ENCODE assay signal across 14 cellular contexts in the genomic region with DNA sequence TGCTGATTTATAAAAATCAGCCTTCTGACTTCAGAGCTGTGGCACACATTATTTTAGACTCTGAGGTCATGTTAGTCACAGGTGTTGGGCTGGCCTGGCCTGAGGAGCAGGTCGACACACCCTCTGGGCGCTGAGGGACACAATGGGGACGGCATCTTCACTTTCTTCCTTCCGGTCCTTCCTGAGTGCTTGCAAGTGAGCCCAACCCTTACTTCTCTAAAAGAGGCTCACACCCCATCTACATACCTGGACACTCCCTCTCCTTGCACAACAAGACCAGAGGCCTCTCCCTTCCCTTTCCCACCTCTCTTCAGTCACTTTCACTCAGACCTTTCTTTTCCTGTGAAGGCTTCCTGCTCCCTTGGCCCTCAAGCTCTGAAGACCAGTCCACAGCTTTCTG.
A peak's percentile ranks its signal among the peaks of the same experiment; 100 is the strongest.
DNase-seq lines count a peak whose midpoint lies in the region; ATAC-seq and TF ChIP-seq lines count a peak whose summit lies in the region.
"Had no signal": no experiment of that assay in that cellular context is flagged by ENCODE, and none has a peak within 500 bp of the region (broad histone marks: within the 10 kb centered on the region; RNA-seq: fewer than 3 reads in every experiment).

No MANE protein-coding gene starts in this region.

- H3K36me3 ChIP-seq in HCT116 (ENCODE audit: control insufficient read depth in 1 of 2, insufficient read depth in 2 of 2, low read length in 2 of 2) (no peaks in the 10 kb centered on the region), OCI-LY3 (replicated peaks; ENCODE audit: low read depth, low read length) (no peaks in the 10 kb centered on the region), prostate gland (no peaks in the 10 kb centered on the region), SJCRH30 (no peaks in the 10 kb centered on the region), brain microvascular endothelial cell (replicated peaks) (no peaks in the 10 kb centered on the region)
- H3K36me3 ChIP-seq: suprapubic skin had no signal

- no peaks in the 10 kb centered on the region for H3K27me3 Mint-ChIP-seq in central memory CD8-positive, alpha-beta T cell
- H3K27me3 Mint-ChIP-seq in glutamatergic neuron (ENCODE audit: unreplicated experiment) = peaks cover 4% of the 10 kb centered on the region
- H3K27me3 Mint-ChIP-seq in activated T-helper 1 cell treated with anti-CD3 and anti-CD28 coated beads, Interleukin-12 subunit alpha, Interleukin-12 subunit beta, Interleukin-2, Interleukin-4 antibody, amounts not matched to agents 30 ng/mL and 10 ng/mL and 1 ng/mL, durations not matched to agents 14 hours and 24 hours and 36 hours (ENCODE audit: insufficient read depth) = no peaks in the 10 kb centered on the region

- in situ Hi-C loops in brain microvascular endothelial cell (cut with HindIII; ENCODE audit: low pct_ligation_motif_present, low sequenced_read_pairs) = no loop called here

- H3K9me3 ChIP-seq in HCT116 (ENCODE audit: control insufficient read depth in 1 of 2, insufficient read depth in 1 of 2, low read depth in 1 of 2, low read length in 2 of 2) = peaks cover 0 to 1% of the 10 kb centered on the region in 2 experiments; a peak in 1 of 4 replicates
- no peaks in the 10 kb centered on the region for H3K9me3 ChIP-seq in OCI-LY3 (ENCODE audit: insufficient read depth, low read length)
- no peaks in the 10 kb centered on the region for H3K9me3 ChIP-seq in prostate gland
- no peaks in the 10 kb centered on the region for H3K9me3 ChIP-seq in SJCRH30 (replicated peaks)
- H3K9me3 ChIP-seq: suprapubic skin had no signal

- H3K27me3 ChIP-seq in HCT116 (ENCODE audit: insufficient read depth, low read length) (no peaks in the 10 kb centered on the region), OCI-LY3 (ENCODE audit: low read depth, low read length) (no peaks in the 10 kb centered on the region), prostate gland (replicated peaks; ENCODE audit: insufficient read depth) (no peaks in the 10 kb centered on the region), SJCRH30 (no peaks in the 10 kb centered on the region), brain microvascular endothelial cell (replicated peaks) (no peaks in the 10 kb centered on the region)
- H3K27me3 ChIP-seq: suprapubic skin had no signal

- no peak overlapping the region for H3K4me3 Mint-ChIP-seq in central memory CD8-positive, alpha-beta T cell
- H3K4me3 Mint-ChIP-seq in glutamatergic neuron (ENCODE audit: unreplicated experiment) = no peak overlapping the region
- no peak overlapping the region for H3K4me3 Mint-ChIP-seq in activated T-helper 1 cell treated with anti-CD3 and anti-CD28 coated beads, Interleukin-12 subunit alpha, Interleukin-12 subunit beta, Interleukin-2, Interleukin-4 antibody, amounts not matched to agents 30 ng/mL and 10 ng/mL and 1 ng/mL, durations not matched to agents 14 hours and 24 hours and 36 hours

- CTCF ChIA-PET in HCT116 (lab: Charles Lee) = no interaction called here

- H3K9ac ChIP-seq in HCT116 (ENCODE audit: low read length) (no peak overlapping the region), OCI-LY3 (ENCODE audit: low read length) (no peak overlapping the region)

- RAD21 ChIA-PET in HCT116 (lab: Charles Lee; ENCODE audit: low non-redundant PET in 1 of 2, low total read pairs in 2 of 2, uncharacterized antibody in 2 of 2, unreplicated experiment in 2 of 2) = no interaction called here

- H4K20me1 ChIP-seq in HCT116 (ENCODE audit: insufficient read depth) = no peaks in the 10 kb centered on the region
- no peaks in the 10 kb centered on the region for H4K20me1 ChIP-seq in OCI-LY3 (ENCODE audit: insufficient read depth, low read length)

- TF ChIP-seq POLR2A in HCT116 (IDR thresholded peaks at IDR 0.05; ENCODE audit: borderline replicate concordance, extremely low read depth, insufficient read depth, insufficient read length) (no peak), prostate gland (IDR thresholded peaks at IDR 0.05) (peak; percentile 25)

- no TSS peak for BruUV-seq in HCT116 (replicated peaks; lab: Mats Ljungman, UMichigan)

- H3K9me2 ChIP-seq in HCT116 (ENCODE audit: insufficient read depth) = no peaks in the 10 kb centered on the region

- H3K27ac ChIP-seq in HCT116 (ENCODE audit: low read depth, low read length) (no peak overlapping the region), OCI-LY3 (ENCODE audit: low read length) (no peak overlapping the region; the same call in 1 of the 2 replicates), prostate gland (no peak overlapping the region), SJCRH30 (no peak overlapping the region), brain microvascular endothelial cell (no peak overlapping the region)
- H3K27ac ChIP-seq: psoas muscle, suprapubic skin had no signal

- H3K79me2 ChIP-seq in HCT116 (ENCODE audit: insufficient read depth, low read length) = no peaks in the 10 kb centered on the region
- H3K79me2 ChIP-seq in OCI-LY3 (ENCODE audit: low read length) = peaks cover 3% of the 10 kb centered on the region; the same call in 1 of the 2 replicates

- H3K9me3 Mint-ChIP-seq in central memory CD8-positive, alpha-beta T cell = no peaks in the 10 kb centered on the region
- H3K9me3 Mint-ChIP-seq in glutamatergic neuron (ENCODE audit: unreplicated experiment) = peaks cover 1% of the 10 kb centered on the region
- no peaks in the 10 kb centered on the region for H3K9me3 Mint-ChIP-seq in activated T-helper 1 cell treated with anti-CD3 and anti-CD28 coated beads, Interleukin-12 subunit alpha, Interleukin-12 subunit beta, Interleukin-2, Interleukin-4 antibody, amounts not matched to agents 30 ng/mL and 10 ng/mL and 1 ng/mL, durations not matched to agents 14 hours and 24 hours and 36 hours

- no peak overlapping the region for H3K4me2 ChIP-seq in HCT116 (ENCODE audit: low read length)
- H3K4me2 ChIP-seq in OCI-LY3 (ENCODE audit: low read length) = peak overlapping the region; percentile 53

- TF ChIP-seq CTCF in HCT116 (IDR thresholded peaks at IDR 0.05 in 2 of 3, conservative IDR thresholded peaks at IDR 0.05 in 1 of 3; ENCODE audit: borderline replicate concordance in 1 of 3, insufficient read depth in 1 of 3, low read depth in 2 of 3, low read length in 2 of 3) (no peak), OCI-LY3 (IDR thresholded peaks at IDR 0.05; ENCODE audit: low read depth, low read length) (no peak), prostate gland (IDR thresholded peaks at IDR 0.05) (no peak), glutamatergic neuron (IDR thresholded peaks at IDR 0.05; ENCODE audit: partially characterized antibody, unreplicated experiment) (no peak), brain microvascular endothelial cell (IDR thresholded peaks at IDR 0.05; ENCODE audit: low read depth, low read length, missing control alignments) (no peak)

- no peaks in the 10 kb centered on the region for H3K36me3 Mint-ChIP-seq in central memory CD8-positive, alpha-beta T cell (ENCODE audit: insufficient read depth)
- no peaks in the 10 kb centered on the region for H3K36me3 Mint-ChIP-seq in glutamatergic neuron (ENCODE audit: unreplicated experiment)
- H3K36me3 Mint-ChIP-seq in activated T-helper 1 cell treated with anti-CD3 and anti-CD28 coated beads, Interleukin-12 subunit alpha, Interleukin-12 subunit beta, Interleukin-2, Interleukin-4 antibody, amounts not matched to agents 30 ng/mL and 10 ng/mL and 1 ng/mL, durations not matched to agents 14 hours and 24 hours and 36 hours (ENCODE audit: low read depth) = no peaks in the 10 kb centered on the region

- no peak overlapping the region for H2AFZ ChIP-seq in HCT116 (ENCODE audit: low read depth, low read length, poor library complexity, severe bottlenecking)
- no peak overlapping the region for H2AFZ ChIP-seq in OCI-LY3 (ENCODE audit: low read depth, low read length)

- H3K4me3 ChIP-seq in HCT116 (replicated peaks in 1 of 2; ENCODE audit: low read depth in 1 of 2, low read length in 2 of 2) = no peak overlapping the region
- no peak overlapping the region for H3K4me3 ChIP-seq in OCI-LY3 (ENCODE audit: low read length)
- no peak overlapping the region for H3K4me3 ChIP-seq in prostate gland
- no peak overlapping the region for H3K4me3 ChIP-seq in SJCRH30
- no peak overlapping the region for H3K4me3 ChIP-seq in brain microvascular endothelial cell (ENCODE audit: low read depth, low read length)
- H3K4me3 ChIP-seq: psoas muscle, suprapubic skin had no signal

- H3K27ac Mint-ChIP-seq in central memory CD8-positive, alpha-beta T cell (ENCODE audit: low read depth) = peak overlapping the region; percentile 33
- H3K27ac Mint-ChIP-seq in glutamatergic neuron (ENCODE audit: unreplicated experiment) = no peak overlapping the region
- no peak overlapping the region for H3K27ac Mint-ChIP-seq in activated T-helper 1 cell treated with anti-CD3 and anti-CD28 coated beads, Interleukin-12 subunit alpha, Interleukin-12 subunit beta, Interleukin-2, Interleukin-4 antibody, amounts not matched to agents 30 ng/mL and 10 ng/mL and 1 ng/mL, durations not matched to agents 14 hours and 24 hours and 36 hours

- peaks cover 42% of the 10 kb centered on the region for H3K4me1 Mint-ChIP-seq in central memory CD8-positive, alpha-beta T cell
- H3K4me1 Mint-ChIP-seq in glutamatergic neuron (ENCODE audit: low read depth, unreplicated experiment) = peaks cover 35% of the 10 kb centered on the region
- H3K4me1 Mint-ChIP-seq in activated T-helper 1 cell treated with anti-CD3 and anti-CD28 coated beads, Interleukin-12 subunit alpha, Interleukin-12 subunit beta, Interleukin-2, Interleukin-4 antibody, amounts not matched to agents 30 ng/mL and 10 ng/mL and 1 ng/mL, durations not matched to agents 14 hours and 24 hours and 36 hours (ENCODE audit: low read depth) = peaks cover 40% of the 10 kb centered on the region

- H3K4me1 ChIP-seq in HCT116 (ENCODE audit: control insufficient read depth in 1 of 2, insufficient read depth in 2 of 2, low read length in 2 of 2) (peaks cover 6 to 20% of the 10 kb centered on the region in 2 experiments), OCI-LY3 (ENCODE audit: low read length) (peaks cover 35% of the 10 kb centered on the region), prostate gland (replicated peaks) (peaks cover 8% of the 10 kb centered on the region), SJCRH30 (no peaks in the 10 kb centered on the region)
- H3K4me1 ChIP-seq: Caco-2 had no signal

- no peak for DNase-seq in HCT116 (ENCODE audit: low read depth, low spot score)
- DNase-seq in central memory CD8-positive, alpha-beta T cell (ENCODE audit: low spot score in 2 of 2) = no peak
- DNase-seq in prostate gland (ENCODE audit: low spot score) = no peak
- no peak for DNase-seq in glutamatergic neuron
- no peak for DNase-seq in SJCRH30
- DNase-seq in brain microvascular endothelial cell = no peak
- DNase-seq in activated T-helper 1 cell treated with anti-CD3 and anti-CD28 coated beads, Interleukin-12 subunit alpha, Interleukin-12 subunit beta, Interleukin-2, Interleukin-4 antibody, amounts not matched to agents 30 ng/mL and 10 ng/mL and 1 ng/mL, durations not matched to agents 14 hours and 24 hours and 36 hours (ENCODE audit: low spot score) = no peak
- DNase-seq: activated CD8-positive, alpha-beta memory T cell treated with anti-CD3 and anti-CD28 coated beads, Interleukin-2, amount 50 U/mL, for 4 hours; Caco-2; NCI-H1694 treated with DMSO at 0.1 percent for 48 hours; psoas muscle; T-helper 9 cell had no signal

- POLR2A ChIA-PET in HCT116 (lab: Charles Lee) = interaction anchor here (0.6 kb wide), 1 partner anchor 67 kb away, joined by 4 read pairs; no protein-coding TSS in a partner anchor

- peak; percentile 27; the same call in 1 of the 2 replicates for ATAC-seq in HCT116
- ATAC-seq in central memory CD8-positive, alpha-beta T cell (replicated peaks; ENCODE audit: extremely low read depth, poor library complexity, severe bottlenecking) = no peak

- WGBS in prostate gland = 90% methylated on average over 4 of the region's 4 CpGs

- intact Hi-C loops in HCT116 (cut with micrococcal nuclease) = no loop called here
- intact Hi-C loops in prostate gland (cut with DNase I) = no loop called here
- intact Hi-C loops in activated T-helper 1 cell treated with anti-CD3 and anti-CD28 coated beads, Interleukin-12 subunit alpha, Interleukin-12 subunit beta, Interleukin-2, Interleukin-4 antibody, amounts not matched to agents 30 ng/mL and 10 ng/mL and 1 ng/mL, durations not matched to agents 14 hours and 24 hours and 36 hours (cut with micrococcal nuclease) = no loop called here

- TF ChIP-seq RAD21 in HCT116 (IDR thresholded peaks at IDR 0.05; ENCODE audit: low read depth) = no peak
